ENCODE assay signal across 18 cellular contexts in the genomic region with DNA sequence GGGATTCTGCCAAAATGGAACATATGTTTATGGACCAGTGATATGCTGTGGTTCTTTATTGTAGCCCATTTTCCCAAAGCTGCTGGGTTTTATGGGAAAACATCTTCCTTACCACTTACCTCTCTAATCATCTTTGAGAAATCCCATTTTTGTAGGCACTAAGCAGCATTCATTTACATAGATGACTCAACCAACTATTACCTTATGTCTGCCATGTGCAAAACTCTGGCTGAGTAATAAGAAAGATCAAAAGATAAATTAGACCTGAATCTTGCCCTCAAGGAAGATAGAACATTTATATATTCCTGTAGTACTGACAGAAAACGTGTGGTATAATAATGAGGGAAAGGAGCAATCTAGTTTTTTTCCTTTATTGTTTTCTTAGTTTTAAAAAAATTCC. TPM values are rescaled to one million over a fixed set of nuclear protein-coding genes. Genes with fewer than 3 reads are reported as not detected.
"Had no signal": no experiment of that assay in that cellular context is flagged by ENCODE, and none has a peak within 500 bp of the region (broad histone marks: within the 10 kb centered on the region; RNA-seq: fewer than 3 reads in every experiment).

No MANE protein-coding gene starts in this region.

- FAIRE-seq: colon, endothelial cell of umbilical vein had no signal

- H3K4me1 ChIP-seq: right atrium auricular region, thyroid gland, uterus had no signal

- H3K36me3 ChIP-seq: neutrophil, right atrium auricular region, thyroid gland, uterus had no signal

- H3K27me3 ChIP-seq: neutrophil, right atrium auricular region, thyroid gland, uterus had no signal

- ATAC-seq: activated CD8-positive, alpha-beta memory T cell treated with anti-CD3 and anti-CD28 coated beads, Interleukin-2, amount 10 ng/mL, durations not matched to agents 7 days and 5 days; left colon; naive thymus-derived CD4-positive, alpha-beta T cell had no signal

- H3K27ac Mint-ChIP-seq: activated CD8-positive, alpha-beta memory T cell treated with anti-CD3 and anti-CD28 coated beads, Interleukin-2, amount 10 ng/mL, durations not matched to agents 7 days and 5 days; activated T-helper 1 cell treated with anti-CD3 and anti-CD28 coated beads, Interleukin-12 subunit alpha, Interleukin-12 subunit beta, Interleukin-2, Interleukin-4 antibody, amounts not matched to agents 30 ng/mL and 10 ng/mL and 1 ng/mL, durations not matched to agents 14 hours and 24 hours and 36 hours had no signal

- DNase-seq: activated CD4-positive, alpha-beta T cell treated with anti-CD3 and anti-CD28 coated beads, Interleukin-2, amount 50 U/mL, for 4 hours; activated CD8-positive, alpha-beta memory T cell treated with anti-CD3 and anti-CD28 coated beads, Interleukin-2, amount 10 ng/mL, durations not matched to agents 7 days and 5 days; activated naive CD4-positive, alpha-beta T cell treated with Interleukin-2 at 50 U/mL for 16 hours; anterior cingulate cortex; glutamatergic neuron; left colon; naive thymus-derived CD4-positive, alpha-beta T cell; thyroid gland; uterus had no signal

- H3K9me3 Mint-ChIP-seq: activated T-helper 1 cell treated with anti-CD3 and anti-CD28 coated beads, Interleukin-12 subunit alpha, Interleukin-12 subunit beta, Interleukin-2, Interleukin-4 antibody, amounts not matched to agents 30 ng/mL and 10 ng/mL and 1 ng/mL, durations not matched to agents 14 hours and 24 hours and 36 hours had no signal

- H3K27ac ChIP-seq: neutrophil, right atrium auricular region, skin epidermis, thyroid gland, uterus had no signal

- H3K27me3 Mint-ChIP-seq: activated CD8-positive, alpha-beta memory T cell treated with anti-CD3 and anti-CD28 coated beads, Interleukin-2, amount 10 ng/mL, durations not matched to agents 7 days and 5 days; naive thymus-derived CD4-positive, alpha-beta T cell had no signal

- H3K9me3 ChIP-seq: neutrophil, right atrium auricular region, thyroid gland, uterus had no signal

- H3K4me3 Mint-ChIP-seq: activated CD8-positive, alpha-beta memory T cell treated with anti-CD3 and anti-CD28 coated beads, Interleukin-2, amount 10 ng/mL, durations not matched to agents 7 days and 5 days; activated T-helper 1 cell treated with anti-CD3 and anti-CD28 coated beads, Interleukin-12 subunit alpha, Interleukin-12 subunit beta, Interleukin-2, Interleukin-4 antibody, amounts not matched to agents 30 ng/mL and 10 ng/mL and 1 ng/mL, durations not matched to agents 14 hours and 24 hours and 36 hours; naive thymus-derived CD4-positive, alpha-beta T cell had no signal

- H3K4me3 ChIP-seq: right atrium auricular region, skin epidermis, thyroid gland, uterus had no signal

RNA-seq across cellular contexts. Expression of a gene that starts 34.8 kb away (rescaled TPM):
- total RNA-seq: activated CD8-positive, alpha-beta memory T cell treated with anti-CD3 and anti-CD28 coated beads, Interleukin-2, amount 10 ng/mL, durations not matched to agents 7 days and 5 days; activated T-helper 1 cell treated with anti-CD3 and anti-CD28 coated beads, Interleukin-12 subunit alpha, Interleukin-12 subunit beta, Interleukin-2, Interleukin-4 antibody, amounts not matched to agents 30 ng/mL and 10 ng/mL and 1 ng/mL, durations not matched to agents 14 hours and 24 hours and 36 hours; endothelial cell of umbilical vein; lung microvascular endothelial cell; mononuclear cell; naive thymus-derived CD4-positive, alpha-beta T cell; right atrium auricular region; T-helper 2 cell treated with Interferon-gamma antibody and Interleukin-4, amounts not matched to agents 100 ng/mL and 5 ng/mL, for 36 hours had no signal
- polyA plus RNA-seq: endothelial cell of umbilical vein; naive thymus-derived CD4-positive, alpha-beta T cell had no signal
